Comparison of ENCODE assay signal across 11 cellular contexts in genomic region chr2:96033997-96034396, GRCh38. TPM values are rescaled to one million over a fixed set of nuclear protein-coding genes. Genes with fewer than 3 reads are reported as not detected.
DNase-seq lines count a peak whose midpoint lies in the region; ATAC-seq, FAIRE-seq and TF ChIP-seq lines count a peak whose summit lies in the region.
"Not testable (repeated sequence)": the region's sequence is repeated elsewhere in the genome, so short reads cannot be mapped to it uniquely, and the experiment has no call there.
"Had no signal": no experiment of that assay in that cellular context is flagged by ENCODE, and none has a peak within 500 bp of the region (broad histone marks: within the 10 kb centered on the region; RNA-seq: fewer than 3 reads in every experiment).

No MANE protein-coding gene starts in this region.

- CTCF ChIA-PET in CD8-positive, alpha-beta T cell (lab: Charles Lee); activated CD8-positive, alpha-beta memory T cell treated with anti-CD3 and anti-CD28 coated beads, Interleukin-2, amount 10 ng/mL, durations not matched to agents 7 days and 5 days (lab: Charles Lee): not testable (repeated sequence)

- TF ChIP-seq CTCF in CD8-positive, alpha-beta T cell (IDR thresholded peaks at IDR 0.05); RWPE2 (IDR thresholded peaks at IDR 0.05; ENCODE audit: poor library complexity, severe bottlenecking); kidney (IDR thresholded peaks at IDR 0.05; ENCODE audit: borderline replicate concordance, extremely low read depth, insufficient read depth): not testable (repeated sequence)
- TF ChIP-seq CTCF in HFFc6 (IDR thresholded peaks at IDR 0.05): 0 out of 2 replicates have a peak, but pooled peaks have one; percentile 13

- not testable (repeated sequence) for H3K4me3 ChIP-seq in CD8-positive, alpha-beta T cell (ENCODE audit: low read depth, low read length); RWPE2 (ENCODE audit: severe bottlenecking); kidney (ENCODE audit: low read length in 2 of 2)

- not testable (repeated sequence) for H3K4me1 Mint-ChIP-seq in CD8-positive, alpha-beta T cell (ENCODE audit: low read depth); HFFc6 (ENCODE audit: low read depth); activated CD8-positive, alpha-beta memory T cell treated with anti-CD3 and anti-CD28 coated beads, Interleukin-2, amount 10 ng/mL, durations not matched to agents 7 days and 5 days; central memory CD8-positive, alpha-beta T cell; naive thymus-derived CD8-positive, alpha-beta T cell; stimulated activated naive CD8-positive, alpha-beta T cell treated with anti-CD3 and anti-CD28 coated beads, Interleukin-15, amount 100 ng/mL, for 72 hours

- DNase-seq in CD8-positive, alpha-beta T cell; HFFc6; RWPE2 (ENCODE audit: low spot score); activated CD8-positive, alpha-beta memory T cell treated with anti-CD3 and anti-CD28 coated beads, Interleukin-2, amount 10 ng/mL, durations not matched to agents 7 days and 5 days; central memory CD8-positive, alpha-beta T cell (ENCODE audit: low spot score in 2 of 2); kidney; naive thymus-derived CD8-positive, alpha-beta T cell; stimulated activated naive CD8-positive, alpha-beta T cell treated with anti-CD3 and anti-CD28 coated beads, Interleukin-15, amount 100 ng/mL, for 72 hours: not testable (repeated sequence)

- H3K9me3 ChIP-seq in CD8-positive, alpha-beta T cell (ENCODE audit: low read length); RWPE2 (ENCODE audit: severe bottlenecking); kidney (ENCODE audit: control insufficient read depth in 1 of 2, low read length in 2 of 2): not testable (repeated sequence)

- H3K9ac ChIP-seq in kidney (ENCODE audit: low read length in 2 of 2): not testable (repeated sequence)

- peak; percentile 56 for ATAC-seq in CD8-positive, alpha-beta T cell
- ATAC-seq in RWPE2 (ENCODE audit: low read depth): peak; percentile 7; the same call in 1 of the 3 replicates
- ATAC-seq in activated CD8-positive, alpha-beta memory T cell treated with anti-CD3 and anti-CD28 coated beads, Interleukin-2, amount 10 ng/mL, durations not matched to agents 7 days and 5 days: peak; percentile 34
- ATAC-seq in central memory CD8-positive, alpha-beta T cell (replicated peaks; ENCODE audit: extremely low read depth, poor library complexity, severe bottlenecking): peak; percentile 22
- ATAC-seq in naive thymus-derived CD8-positive, alpha-beta T cell: peak; percentile 38
- peak; percentile 29 for ATAC-seq in stimulated activated naive CD8-positive, alpha-beta T cell treated with anti-CD3 and anti-CD28 coated beads, Interleukin-15, amount 100 ng/mL, for 72 hours

- H3K4me3 Mint-ChIP-seq in CD8-positive, alpha-beta T cell; HFFc6; activated CD8-positive, alpha-beta memory T cell treated with anti-CD3 and anti-CD28 coated beads, Interleukin-2, amount 10 ng/mL, durations not matched to agents 7 days and 5 days; central memory CD8-positive, alpha-beta T cell; naive thymus-derived CD8-positive, alpha-beta T cell; stimulated activated naive CD8-positive, alpha-beta T cell treated with anti-CD3 and anti-CD28 coated beads, Interleukin-15, amount 100 ng/mL, for 72 hours: not testable (repeated sequence)

- H3K27me3 Mint-ChIP-seq in CD8-positive, alpha-beta T cell (ENCODE audit: low read depth); HFFc6 (ENCODE audit: insufficient read depth); activated CD8-positive, alpha-beta memory T cell treated with anti-CD3 and anti-CD28 coated beads, Interleukin-2, amount 10 ng/mL, durations not matched to agents 7 days and 5 days; central memory CD8-positive, alpha-beta T cell; naive thymus-derived CD8-positive, alpha-beta T cell; stimulated activated naive CD8-positive, alpha-beta T cell treated with anti-CD3 and anti-CD28 coated beads, Interleukin-15, amount 100 ng/mL, for 72 hours: not testable (repeated sequence)

- POLR2A ChIA-PET in CD8-positive, alpha-beta T cell (lab: Charles Lee); naive thymus-derived CD8-positive, alpha-beta T cell (lab: Charles Lee): not testable (repeated sequence)

- intact Hi-C loops in CD8-positive, alpha-beta T cell (cut with DNase I, micrococcal nuclease); kidney (cut with DNase I): not testable (repeated sequence)

- not testable (repeated sequence) for H3K27ac Mint-ChIP-seq in CD8-positive, alpha-beta T cell; HFFc6; activated CD8-positive, alpha-beta memory T cell treated with anti-CD3 and anti-CD28 coated beads, Interleukin-2, amount 10 ng/mL, durations not matched to agents 7 days and 5 days; central memory CD8-positive, alpha-beta T cell (ENCODE audit: low read depth); naive thymus-derived CD8-positive, alpha-beta T cell; stimulated activated naive CD8-positive, alpha-beta T cell treated with anti-CD3 and anti-CD28 coated beads, Interleukin-15, amount 100 ng/mL, for 72 hours

- not testable (repeated sequence) for H3K4me1 ChIP-seq in CD8-positive, alpha-beta T cell (ENCODE audit: insufficient read depth, low read length); RWPE2 (ENCODE audit: insufficient read depth, poor library complexity, severe bottlenecking); kidney (ENCODE audit: control insufficient read depth in 1 of 2, insufficient read depth in 1 of 2, low read depth in 1 of 2, low read length in 2 of 2)

- H3K36me3 Mint-ChIP-seq in CD8-positive, alpha-beta T cell; HFFc6 (ENCODE audit: low read depth); activated CD8-positive, alpha-beta memory T cell treated with anti-CD3 and anti-CD28 coated beads, Interleukin-2, amount 10 ng/mL, durations not matched to agents 7 days and 5 days; central memory CD8-positive, alpha-beta T cell (ENCODE audit: insufficient read depth); naive thymus-derived CD8-positive, alpha-beta T cell: not testable (repeated sequence)

- FAIRE-seq in kidney (lab: Jason Lieb, UNC): peak; percentile 47

- H3K27me3 ChIP-seq in CD8-positive, alpha-beta T cell (ENCODE audit: insufficient read depth, low read length); RWPE2 (ENCODE audit: insufficient read depth, poor library complexity, severe bottlenecking): not testable (repeated sequence)

- not testable (repeated sequence) for H3K27ac ChIP-seq in CD8-positive, alpha-beta T cell (ENCODE audit: low read depth, low read length); RWPE2 (ENCODE audit: poor library complexity, severe bottlenecking); kidney (ENCODE audit: low read depth in 2 of 2, low read length in 2 of 2)

- not testable (repeated sequence) for H3K9me3 Mint-ChIP-seq in CD8-positive, alpha-beta T cell; HFFc6; activated CD8-positive, alpha-beta memory T cell treated with anti-CD3 and anti-CD28 coated beads, Interleukin-2, amount 10 ng/mL, durations not matched to agents 7 days and 5 days (ENCODE audit: low read depth); central memory CD8-positive, alpha-beta T cell; naive thymus-derived CD8-positive, alpha-beta T cell; stimulated activated naive CD8-positive, alpha-beta T cell treated with anti-CD3 and anti-CD28 coated beads, Interleukin-15, amount 100 ng/mL, for 72 hours

- not testable (repeated sequence) for H3K36me3 ChIP-seq in CD8-positive, alpha-beta T cell (ENCODE audit: insufficient read depth, low read length); RWPE2 (ENCODE audit: low read depth); kidney (ENCODE audit: control insufficient read depth in 1 of 2, insufficient read depth in 2 of 2, low read length in 2 of 2)

RNA-seq across cellular contexts. Expression of gene GPAT2, which starts 0.7 kb away (rescaled TPM):
- total RNA-seq in CD8-positive, alpha-beta T cell: 1 to 10 TPM in 1 of 2 experiments, under 1 TPM in 1; 0.98 to 2.0 TPM
- total RNA-seq in HFFc6 (2021; fragmentation: NEBNext Ultra II Directional; extraction: Animal tissue kit (Norgen Biotek cat#: 25700)): 10 to 100 TPM in 4 of 6 experiments, 1 to 10 TPM in 2; 3.1 to 44.6 (median 37.8) TPM
- total RNA-seq in activated CD8-positive, alpha-beta memory T cell treated with anti-CD3 and anti-CD28 coated beads, Interleukin-2, amount 10 ng/mL, durations not matched to agents 7 days and 5 days: 10 to 100 TPM; 19.6 to 26.7 TPM
- total RNA-seq in kidney: 2.7 TPM
- 1.1 TPM for polyA plus RNA-seq in kidney (ENCODE audit: insufficient read depth, low read depth, low replicate concordance)
- total RNA-seq in naive thymus-derived CD8-positive, alpha-beta T cell: 10 to 100 TPM in 1 of 2 experiments, 1 to 10 TPM in 1; 9.9 to 11.7 TPM
- polyA plus RNA-seq in naive thymus-derived CD8-positive, alpha-beta T cell: 1 to 10 TPM; 1.1 to 8.8 (median 4.2) TPM
- total RNA-seq: A172, NCI-H460 had no signal
- polyA plus RNA-seq: SK-N-SH had no signal

RNA-seq across cellular contexts. Expression of gene ANKRD36C, which starts 42.4 kb away (rescaled TPM):
- 10 to 100 TPM; 73.4 to 73.6 TPM for total RNA-seq in CD8-positive, alpha-beta T cell
- 1 to 10 TPM; 5.9 to 8.9 (median 7.0) TPM for total RNA-seq in HFFc6 (2021; fragmentation: NEBNext Ultra II Directional; extraction: Animal tissue kit (Norgen Biotek cat#: 25700))
- 100 to 1,000 TPM in 1 of 2 experiments, 10 to 100 TPM in 1; 58.8 to 132 TPM for total RNA-seq in activated CD8-positive, alpha-beta memory T cell treated with anti-CD3 and anti-CD28 coated beads, Interleukin-2, amount 10 ng/mL, durations not matched to agents 7 days and 5 days
- 26.2 TPM for total RNA-seq in kidney
- 0.15 TPM for polyA plus RNA-seq in kidney (ENCODE audit: insufficient read depth, low read depth, low replicate concordance)
- total RNA-seq in naive thymus-derived CD8-positive, alpha-beta T cell: 10 to 100 TPM; 67.1 to 71.8 TPM
- 10 to 100 TPM in 2 of 3 donors, 1 to 10 TPM in 1; 8.4 to 13.6 (median 12.9) TPM for polyA plus RNA-seq in naive thymus-derived CD8-positive, alpha-beta T cell
